22 cellular contexts compared by ENCODE assay signal in genomic region chr2:95295376-95295775, GRCh38. TPM values are rescaled to one million over a fixed set of nuclear protein-coding genes. Genes with fewer than 3 reads are reported as not detected.
DNase-seq lines count a peak whose midpoint lies in the region; FAIRE-seq and TF ChIP-seq lines count a peak whose summit lies in the region.
"Had no signal": no experiment of that assay in that cellular context is flagged by ENCODE, and none has a peak within 500 bp of the region (broad histone marks: within the 10 kb centered on the region; RNA-seq: fewer than 3 reads in every experiment).

No MANE protein-coding gene starts in this region.

- peaks cover 6 to 15% (median 13%) of the 10 kb centered on the region in 5 experiments for H3K9me3 Mint-ChIP-seq in brain

- peaks cover 3% of the 10 kb centered on the region for H3K27me3 Mint-ChIP-seq in brain

- peaks cover 57% of the 10 kb centered on the region for H3K4me1 Mint-ChIP-seq in brain
- H3K4me1 Mint-ChIP-seq: CD4-positive, alpha-beta memory T cell had no signal

- intact Hi-C loops in dorsolateral prefrontal cortex (cut with DNase I) (no loop called here), testis (cut with DNase I; ENCODE audit: low total_unique reads) (no loop called here)

- peak overlapping the region in 1 of 5 experiments; percentile 34 for H3K4me3 Mint-ChIP-seq in brain
- H3K4me3 Mint-ChIP-seq: CD4-positive, alpha-beta memory T cell; H9 had no signal

- peaks cover 12% of the 10 kb centered on the region for H3K36me3 Mint-ChIP-seq in brain

- H3K27ac ChIP-seq in 22Rv1 (0 out of 2 replicates have a peak overlapping the region, but pooled peaks have one; percentile 15), dorsolateral prefrontal cortex (peak overlapping the region in 50 of 59 donors; percentile 9 to 97 (median 70)), testis (no peak overlapping the region)
- H3K27ac ChIP-seq: A549; BLaER1 treated with 17β-estradiol and CSF1 and Interleukin-3, amounts not matched to agents 10 nM and 100 nM; GM23248 had no signal

- H3K4me1 ChIP-seq in testis: no peaks in the 10 kb centered on the region
- H3K4me1 ChIP-seq: A549, BE2C had no signal

- H3K27ac Mint-ChIP-seq in brain: peak overlapping the region in 4 of 5 experiments; percentile 62 to 99 (median 91)
- H3K27ac Mint-ChIP-seq: CD4-positive, alpha-beta memory T cell had no signal

- H3K36me3 ChIP-seq in testis (ENCODE audit: low read depth, missing control alignments): no peaks in the 10 kb centered on the region
- H3K36me3 ChIP-seq: BE2C; BLaER1 treated with 17β-estradiol and CSF1 and Interleukin-3, amounts not matched to agents 10 nM and 100 nM had no signal

- H3K27me3 ChIP-seq in dorsolateral prefrontal cortex (no peaks in the 10 kb centered on the region), testis (no peaks in the 10 kb centered on the region)
- H3K27me3 ChIP-seq: BE2C; BLaER1 treated with 17β-estradiol and CSF1 and Interleukin-3, amounts not matched to agents 10 nM and 100 nM had no signal

- no peaks in the 10 kb centered on the region for H3K9me3 ChIP-seq in testis
- H3K9me3 ChIP-seq: BE2C had no signal

- 20 to 60% methylated on average over 1 to 6 of the region's 6 CpGs for WGBS in testis, 2 donors

- DNase-seq in dorsolateral prefrontal cortex: no peak
- DNase-seq in testis: peak; percentile 16
- no peak for DNase-seq in NCI-H524 treated with DMSO at 0.1 percent for 48 hours (lab: John Stamatoyannopoulos, UW)
- DNase-seq in H54 (ENCODE audit: insufficient read length, low spot score): no peak
- DNase-seq in NK-92 (lab: John Stamatoyannopoulos, UW; ENCODE audit: unreplicated experiment): no peak
- DNase-seq: 8988T; ACHN; AML-193; BE2C; Calu3; CD4-positive, alpha-beta memory T cell; GF-D8; GM23248; H9 had no signal

- FAIRE-seq in H54 (lab: Jason Lieb, UNC): no peak
- FAIRE-seq: A549, GM12891, GM18507, H1 had no signal

- no peak overlapping the region for H3K4me3 ChIP-seq in dorsolateral prefrontal cortex
- H3K4me3 ChIP-seq in testis: no peak overlapping the region
- H3K4me3 ChIP-seq: A549; BLaER1 treated with 17β-estradiol and CSF1 and Interleukin-3, amounts not matched to agents 10 nM and 100 nM; GM23248 had no signal

- TF ChIP-seq CTCF in 22Rv1 (IDR thresholded peaks at IDR 0.05): no peak
- TF ChIP-seq CTCF in brain (conservative IDR thresholded peaks at IDR 0.05): no peak
- no peak for TF ChIP-seq CTCF in dorsolateral prefrontal cortex (IDR thresholded peaks at IDR 0.05 in 54 of 56, conservative IDR thresholded peaks at IDR 0.05 in 2 of 56; ENCODE audit: low read depth in 1 of 56, partially characterized antibody in 56 of 56)
- TF ChIP-seq CTCF in testis (IDR thresholded peaks at IDR 0.05): no peak

- TF ChIP-seq POLR2A in testis (IDR thresholded peaks at IDR 0.05) (no peak), H54 (IDR thresholded peaks at IDR 0.05; ENCODE audit: low read depth, low read length) (no peak)

RNA-seq across cellular contexts. Expression of gene KCNIP3, which starts 1.8 kb away (rescaled TPM):
- 29.5 TPM for polyA plus RNA-seq in brain (ENCODE audit: insufficient read depth, low read depth, low replicate concordance)
- total RNA-seq in dorsolateral prefrontal cortex: 100 to 1,000 TPM in 1 of 120 experiments, 10 to 100 TPM in 119; 28.2 to 102 (median 60.5) TPM
- total RNA-seq in testis: 10 to 100 TPM; 43.4 to 69.1 TPM
- 23.9 TPM for polyA plus RNA-seq in testis (ENCODE audit: insufficient read depth, low read depth, low replicate concordance)
- total RNA-seq: CD4-positive, alpha-beta memory T cell; G401 had no signal
- polyA plus RNA-seq: CD4-positive, alpha-beta memory T cell had no signal

RNA-seq across cellular contexts. Expression of gene PROM2, which starts 21.1 kb away (rescaled TPM):
- polyA plus RNA-seq in brain (ENCODE audit: insufficient read depth, low read depth, low replicate concordance): 1.7 TPM
- 10 to 100 TPM in 36 of 120 experiments, 1 to 10 TPM in 84; 4.2 to 20.6 (median 8.8) TPM for total RNA-seq in dorsolateral prefrontal cortex
- total RNA-seq in testis: 1 to 10 TPM; 2.1 to 2.4 TPM
- 1.3 TPM for polyA plus RNA-seq in testis (ENCODE audit: insufficient read depth, low read depth, low replicate concordance)
- polyA plus RNA-seq: CD4-positive, alpha-beta memory T cell had no signal

Comparison
In these comparisons a context has a peak if more than half of its experiments do, and no peak if none do; other contexts are left out.
1. H3K27ac ChIP-seq: peak in 22Rv1 (single experiment) and dorsolateral prefrontal cortex (50 of 59); none in testis (0 of 2).